ENCODE assay signal across 6 cellular contexts in the genomic region with DNA sequence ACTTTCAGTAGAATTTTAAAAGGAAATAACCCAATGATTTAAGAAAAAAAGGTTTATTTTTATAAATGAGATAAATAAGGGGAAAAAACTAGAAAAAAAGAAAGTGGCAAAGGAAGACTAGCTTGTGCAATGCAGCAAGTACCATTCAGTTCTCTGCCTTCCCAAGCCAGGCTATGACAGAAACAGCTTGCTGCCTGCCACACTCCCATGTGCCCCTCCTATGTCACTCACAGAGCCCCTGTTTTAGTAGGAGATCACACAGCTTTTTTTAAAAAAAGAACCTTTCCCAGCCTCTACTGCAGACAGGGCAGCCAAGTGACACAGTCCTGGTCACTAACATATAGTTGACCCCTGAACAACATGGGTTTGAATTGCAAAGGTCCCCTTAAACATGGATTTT.
"Had no signal": no experiment of that assay in that cellular context is flagged by ENCODE, and none has a peak within 500 bp of the region (broad histone marks: within the 10 kb centered on the region; RNA-seq: fewer than 3 reads in every experiment).

No MANE protein-coding gene starts in this region.

- H3K27ac ChIP-seq: HL-60 had no signal

- H3K4me1 Mint-ChIP-seq: GM23338, H9 had no signal

- H3K27ac Mint-ChIP-seq: GM23338, H9, IgD-negative memory B cell had no signal

- H3K4me3 Mint-ChIP-seq: GM23338, H9, IgD-negative memory B cell had no signal

- ATAC-seq: GM23338, HepG2 had no signal

- H3K9me3 Mint-ChIP-seq: GM23338, H9, IgD-negative memory B cell had no signal

- H3K27me3 Mint-ChIP-seq: IgD-negative memory B cell had no signal

- DNase-seq: H9, HCEC 1CT had no signal

- H3K4me3 ChIP-seq: GM23338 had no signal
